Comparison of ENCODE assay signal across 8 cellular contexts in genomic region chr2:200305797-200306718, GRCh38. TPM values are rescaled to one million over a fixed set of nuclear protein-coding genes. Genes with fewer than 3 reads are reported as not detected.
A peak's percentile ranks its signal among the peaks of the same experiment; 100 is the strongest.
DNase-seq lines count a peak whose midpoint lies in the region; ATAC-seq and TF ChIP-seq lines count a peak whose summit lies in the region.

A gene with protein sequence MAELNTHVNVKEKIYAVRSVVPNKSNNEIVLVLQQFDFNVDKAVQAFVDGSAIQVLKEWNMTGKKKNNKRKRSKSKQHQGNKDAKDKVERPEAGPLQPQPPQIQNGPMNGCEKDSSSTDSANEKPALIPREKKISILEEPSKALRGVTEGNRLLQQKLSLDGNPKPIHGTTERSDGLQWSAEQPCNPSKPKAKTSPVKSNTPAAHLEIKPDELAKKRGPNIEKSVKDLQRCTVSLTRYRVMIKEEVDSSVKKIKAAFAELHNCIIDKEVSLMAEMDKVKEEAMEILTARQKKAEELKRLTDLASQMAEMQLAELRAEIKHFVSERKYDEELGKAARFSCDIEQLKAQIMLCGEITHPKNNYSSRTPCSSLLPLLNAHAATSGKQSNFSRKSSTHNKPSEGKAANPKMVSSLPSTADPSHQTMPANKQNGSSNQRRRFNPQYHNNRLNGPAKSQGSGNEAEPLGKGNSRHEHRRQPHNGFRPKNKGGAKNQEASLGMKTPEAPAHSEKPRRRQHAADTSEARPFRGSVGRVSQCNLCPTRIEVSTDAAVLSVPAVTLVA (plus strand): TSS chr2:200306693. CDS start chr2:200389245, 82,552 bp downstream.

- peaks cover 7 to 18% (median 10%) of the 10 kb centered on the region in 4 donors for H3K4me1 Mint-ChIP-seq in CD4-positive, alpha-beta memory T cell
- H3K4me1 Mint-ChIP-seq in activated naive CD4-positive, alpha-beta T cell treated with anti-CD3 and anti-CD28 coated beads, Interleukin-2, amount 50 U/mL, for 24 hours, result peaks cover 7% of the 10 kb centered on the region

- intact Hi-C loops in CD4-positive, alpha-beta memory T cell (cut with micrococcal nuclease), result loop anchor here (1.0 to 5.0 kb wide), 4 partner anchors 69 to 319 kb away; no protein-coding TSS in a partner anchor

- H3K9me3 Mint-ChIP-seq in CD4-positive, alpha-beta memory T cell, result peaks cover 0 to 2% (median 0%) of the 10 kb centered on the region in 8 donors
- H3K9me3 Mint-ChIP-seq in activated naive CD4-positive, alpha-beta T cell treated with anti-CD3 and anti-CD28 coated beads, Interleukin-2, amount 50 U/mL, for 24 hours, result no peaks in the 10 kb centered on the region

- DNase-seq in CD4-positive, alpha-beta memory T cell, result peak; percentile 23 to 57 (median 31)
- DNase-seq in HPDE6-E6E7 (ENCODE audit: extremely low spot score) (peak; percentile 27), SKM-1 (lab: John Stamatoyannopoulos, UW; ENCODE audit: unreplicated experiment) (peak; percentile 42), globus pallidus (ENCODE audit: low spot score) (peak; percentile 68), thoracic aorta (ENCODE audit: low spot score) (peak; percentile 31)

- peak within 1 kb of the TSS; percentile 21 to 91 (median 77) for H3K27ac Mint-ChIP-seq in CD4-positive, alpha-beta memory T cell
- peak within 1 kb of the TSS; percentile 56 for H3K27ac Mint-ChIP-seq in activated naive CD4-positive, alpha-beta T cell treated with anti-CD3 and anti-CD28 coated beads, Interleukin-2, amount 50 U/mL, for 24 hours

- H3K36me3 ChIP-seq in CD4-positive, alpha-beta memory T cell (ENCODE audit: insufficient read depth, low read length), result no peaks in the 10 kb centered on the region
- H3K36me3 ChIP-seq in neutrophil (no peaks in the 10 kb centered on the region), thoracic aorta (no peaks in the 10 kb centered on the region)

- H3K27me3 ChIP-seq in CD4-positive, alpha-beta memory T cell (ENCODE audit: insufficient read depth, low read length), result no peaks in the 10 kb centered on the region
- H3K27me3 ChIP-seq in neutrophil (peaks cover 85% of the 10 kb centered on the region), thoracic aorta (replicated peaks; ENCODE audit: insufficient read depth) (no peaks in the 10 kb centered on the region)

- TF ChIP-seq CTCF in neutrophil (IDR thresholded peaks at IDR 0.05) (no peak), thoracic aorta (IDR thresholded peaks at IDR 0.05) (no peak)

- no peaks in the 10 kb centered on the region for H3K9me3 ChIP-seq in CD4-positive, alpha-beta memory T cell (ENCODE audit: control insufficient read depth in 1 of 2, low read length in 2 of 2)
- H3K9me3 ChIP-seq in neutrophil (no peaks in the 10 kb centered on the region), thoracic aorta (no peaks in the 10 kb centered on the region)

- peaks cover 0 to 7% of the 10 kb centered on the region in 2 donors for H3K36me3 Mint-ChIP-seq in CD4-positive, alpha-beta memory T cell
- no peaks in the 10 kb centered on the region for H3K36me3 Mint-ChIP-seq in activated naive CD4-positive, alpha-beta T cell treated with anti-CD3 and anti-CD28 coated beads, Interleukin-2, amount 50 U/mL, for 24 hours

- H3K27me3 Mint-ChIP-seq in CD4-positive, alpha-beta memory T cell, result peaks cover 0 to 4% of the 10 kb centered on the region in 2 donors
- peaks cover 5% of the 10 kb centered on the region for H3K27me3 Mint-ChIP-seq in activated naive CD4-positive, alpha-beta T cell treated with anti-CD3 and anti-CD28 coated beads, Interleukin-2, amount 50 U/mL, for 24 hours

- CTCF ChIA-PET in CD4-positive, alpha-beta memory T cell (lab: Charles Lee; ENCODE audit: partially characterized antibody), result interaction anchor here (0.5 to 1.2 kb wide), 3 partner anchors 70 to 1906 kb away, joined by 3 to 4 read pairs (median 3); no protein-coding TSS in a partner anchor

- H3K4me3 ChIP-seq in CD4-positive, alpha-beta memory T cell (ENCODE audit: low read length in 2 of 2), result peak within 1 kb of the TSS; percentile 48 to 55
- peak within 1 kb of the TSS; percentile 32 to 52 for H3K4me3 ChIP-seq in neutrophil (ENCODE audit: low read depth in 1 of 2, low read length in 1 of 2)
- peak within 1 kb of the TSS; percentile 94 for H3K4me3 ChIP-seq in thoracic aorta

- ATAC-seq in GM19467 (IDR thresholded peaks at IDR 0.05; ENCODE audit: unreplicated experiment), result peak; percentile 39
- ATAC-seq in thoracic aorta (ENCODE audit: insufficient number of reproducible peaks, low FRiP score, low read depth), result peak; percentile 23

- peaks cover 4% of the 10 kb centered on the region for H3K4me1 ChIP-seq in CD4-positive, alpha-beta memory T cell (ENCODE audit: insufficient read depth, low read length)
- H3K4me1 ChIP-seq in neutrophil (ENCODE audit: control insufficient read depth in 1 of 2, insufficient read depth in 1 of 2, low read depth in 1 of 2, low read length in 1 of 2) (peaks cover 11 to 17% of the 10 kb centered on the region in 2 experiments), thoracic aorta (ENCODE audit: control insufficient read depth in 1 of 2, low read depth in 2 of 2) (peaks cover 11 to 41% of the 10 kb centered on the region in 2 donors)

- H3K4me3 Mint-ChIP-seq in CD4-positive, alpha-beta memory T cell, result peak within 1 kb of the TSS; percentile 84 to 100 (median 93)
- peak within 1 kb of the TSS; percentile 91 for H3K4me3 Mint-ChIP-seq in activated naive CD4-positive, alpha-beta T cell treated with anti-CD3 and anti-CD28 coated beads, Interleukin-2, amount 50 U/mL, for 24 hours

- POLR2A ChIA-PET in CD4-positive, alpha-beta memory T cell (lab: Charles Lee; ENCODE audit: partially characterized antibody), result interaction anchor here (1.0 to 1.2 kb wide), 3 partner anchors 37 to 162 kb away, joined by 3 to 4 read pairs (median 3); no protein-coding TSS in a partner anchor

- H3K27ac ChIP-seq in CD4-positive, alpha-beta memory T cell (ENCODE audit: low read depth, low read length), result no peak within 1 kb of the TSS
- H3K27ac ChIP-seq in neutrophil (no peak within 1 kb of the TSS), thoracic aorta (peak within 1 kb of the TSS; percentile 85 to 94)

RNA-seq across cellular contexts. Expression of the gene that starts here (rescaled TPM):
- total RNA-seq in CD4-positive, alpha-beta memory T cell, result 1 to 10 TPM; 5.9 to 6.6 TPM
- 1 to 10 TPM; 5.2 to 6.1 TPM for polyA plus RNA-seq in CD4-positive, alpha-beta memory T cell
- total RNA-seq in thoracic aorta, result 10 to 100 TPM; 47.7 to 90.3 TPM

Comparison
In these comparisons a context has a peak if more than half of its experiments do, and no peak if none do; other contexts are left out.
1. RNA of the gene that starts here (total RNA-seq): 47.7 to 90.3 TPM in thoracic aorta; 5.9 to 6.6 TPM in CD4-positive, alpha-beta memory T cell; every median in the first group is over 4 times any median in the second.
2. H3K27ac ChIP-seq: peak in thoracic aorta (2 of 2); none in CD4-positive, alpha-beta memory T cell (single experiment) and neutrophil (single experiment).
3. H3K4me3 ChIP-seq: peak in every context shown above with its lines; median percentile 94 in thoracic aorta; 52 in CD4-positive, alpha-beta memory T cell; 42 in neutrophil.
4. Peak in every context shown above with its lines, with median percentiles within 50 percentile points of each other: DNase-seq.